In the genomic region with DNA sequence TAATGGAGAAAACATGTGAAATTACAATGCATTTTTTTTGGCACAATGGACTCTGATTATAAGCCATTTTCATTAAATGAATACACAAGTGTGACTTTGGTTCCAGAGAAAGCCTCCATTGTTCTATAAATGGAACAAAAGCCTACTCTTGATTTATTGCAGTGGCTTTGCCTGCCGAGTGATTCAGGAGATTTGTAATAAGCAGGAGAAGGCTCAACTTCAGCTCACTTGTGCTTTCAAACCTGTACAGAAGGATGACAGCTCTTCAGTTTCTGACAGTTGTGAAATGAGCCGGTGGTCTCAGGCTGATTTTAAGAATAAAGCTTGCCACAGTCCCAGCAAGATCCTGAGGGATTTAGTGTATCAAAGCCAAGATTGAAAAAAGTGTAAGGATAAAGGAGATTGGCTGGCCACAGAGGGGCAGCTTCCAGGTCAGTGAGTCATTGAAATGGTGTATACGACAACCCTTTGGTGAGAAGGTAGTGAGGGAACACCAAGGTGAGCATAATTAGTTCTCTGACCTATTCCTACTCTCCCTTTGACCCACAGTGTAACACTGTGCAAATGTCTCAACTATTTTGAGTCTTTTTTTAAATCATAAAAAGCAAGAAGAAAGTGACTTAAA, we compare ENCODE assay signal across 14 cellular contexts.
DNase-seq lines count a peak whose midpoint lies in the region; TF ChIP-seq lines count a peak whose summit lies in the region.
"Had no signal": no experiment of that assay in that cellular context is flagged by ENCODE, and none has a peak within 500 bp of the region (broad histone marks: within the 10 kb centered on the region; RNA-seq: fewer than 3 reads in every experiment).

No MANE protein-coding gene starts in this region.

- H3K36me3 Mint-ChIP-seq in mesothelial cell of epicardium: peaks cover 7% of the 10 kb centered on the region

- H3K4me3 ChIP-seq in dorsolateral prefrontal cortex (peak overlapping the region in 9 of 59 donors; percentile 4 to 36 (median 15)), testis (no peak overlapping the region)
- H3K4me3 ChIP-seq: GM12878, spleen, upper lobe of left lung had no signal

- H3K9me3 Mint-ChIP-seq in mesothelial cell of epicardium: peaks cover 12% of the 10 kb centered on the region

- peak; percentile 79 for DNase-seq in A172 (ENCODE audit: low spot score)
- peak; percentile 34 for DNase-seq in LoVo (ENCODE audit: low spot score)
- DNase-seq in dorsolateral prefrontal cortex: no peak
- DNase-seq in mesothelial cell of epicardium (ENCODE audit: low spot score in 2 of 2, unreplicated experiment in 2 of 2): no peak
- DNase-seq in testis: no peak
- DNase-seq in occipital lobe (lab: John Stamatoyannopoulos, UW): no peak
- DNase-seq in activated CD4-positive, CD25-positive, alpha-beta regulatory T cell (lab: John Stamatoyannopoulos, UW): no peak
- DNase-seq in hepatic stellate cell (ENCODE audit: low spot score): no peak
- DNase-seq: brain microvascular endothelial cell, erythroblast, NCI-H1436 treated with DMSO at 0.1 percent for 48 hours, spleen, upper lobe of left lung had no signal

- no peaks in the 10 kb centered on the region for H3K36me3 ChIP-seq in testis (ENCODE audit: low read depth, missing control alignments)
- H3K36me3 ChIP-seq: brain microvascular endothelial cell, spleen, upper lobe of left lung had no signal

- intact Hi-C loops in dorsolateral prefrontal cortex (cut with DNase I): no loop called here
- intact Hi-C loops in testis (cut with DNase I; ENCODE audit: low total_unique reads): no loop called here

- H3K27me3 ChIP-seq in dorsolateral prefrontal cortex (no peaks in the 10 kb centered on the region), testis (no peaks in the 10 kb centered on the region)
- H3K27me3 ChIP-seq: brain microvascular endothelial cell, spleen, upper lobe of left lung had no signal

- peak overlapping the region; percentile 40 to 96 (median 89) for H3K27ac ChIP-seq in dorsolateral prefrontal cortex
- H3K27ac ChIP-seq in testis: no peak overlapping the region
- H3K27ac ChIP-seq: brain microvascular endothelial cell, spleen, upper lobe of left lung had no signal

- WGBS in testis, 2 donors: 67 to 73% methylated on average over 3 of the region's 3 CpGs

- TF ChIP-seq CTCF in dorsolateral prefrontal cortex (IDR thresholded peaks at IDR 0.05 in 54 of 56, conservative IDR thresholded peaks at IDR 0.05 in 2 of 56; ENCODE audit: low read depth in 1 of 56, partially characterized antibody in 56 of 56): peak in 2 of 56 donors; percentile 11 to 16
- no peak for TF ChIP-seq CTCF in mesothelial cell of epicardium (IDR thresholded peaks at IDR 0.05; ENCODE audit: unreplicated experiment)
- TF ChIP-seq CTCF in testis (IDR thresholded peaks at IDR 0.05): no peak

- no peaks in the 10 kb centered on the region for H3K27me3 Mint-ChIP-seq in mesothelial cell of epicardium (ENCODE audit: low read depth)

- no peaks in the 10 kb centered on the region for H3K9me3 ChIP-seq in testis
- H3K9me3 ChIP-seq: upper lobe of left lung had no signal

- H3K4me3 Mint-ChIP-seq in mesothelial cell of epicardium: no peak overlapping the region

- H3K27ac Mint-ChIP-seq in mesothelial cell of epicardium: peak overlapping the region; percentile 28

- peaks cover 54% of the 10 kb centered on the region for H3K4me1 Mint-ChIP-seq in mesothelial cell of epicardium

- no peak for TF ChIP-seq POLR2A in testis (IDR thresholded peaks at IDR 0.05)

- no peaks in the 10 kb centered on the region for H3K4me1 ChIP-seq in testis
- H3K4me1 ChIP-seq: spleen, upper lobe of left lung had no signal

Comparison
In these comparisons a context has a peak if more than half of its experiments do, and no peak if none do; other contexts are left out.
1. DNase-seq: peak in A172 (single experiment) and LoVo (single experiment); none in dorsolateral prefrontal cortex (0 of 10), mesothelial cell of epicardium (0 of 2), testis (single experiment), occipital lobe (single experiment), activated CD4-positive, CD25-positive, alpha-beta regulatory T cell (0 of 4) and hepatic stellate cell (single experiment).
2. H3K27ac ChIP-seq: peak in dorsolateral prefrontal cortex (59 of 59); none in testis (0 of 2).